In the genomic region with DNA sequence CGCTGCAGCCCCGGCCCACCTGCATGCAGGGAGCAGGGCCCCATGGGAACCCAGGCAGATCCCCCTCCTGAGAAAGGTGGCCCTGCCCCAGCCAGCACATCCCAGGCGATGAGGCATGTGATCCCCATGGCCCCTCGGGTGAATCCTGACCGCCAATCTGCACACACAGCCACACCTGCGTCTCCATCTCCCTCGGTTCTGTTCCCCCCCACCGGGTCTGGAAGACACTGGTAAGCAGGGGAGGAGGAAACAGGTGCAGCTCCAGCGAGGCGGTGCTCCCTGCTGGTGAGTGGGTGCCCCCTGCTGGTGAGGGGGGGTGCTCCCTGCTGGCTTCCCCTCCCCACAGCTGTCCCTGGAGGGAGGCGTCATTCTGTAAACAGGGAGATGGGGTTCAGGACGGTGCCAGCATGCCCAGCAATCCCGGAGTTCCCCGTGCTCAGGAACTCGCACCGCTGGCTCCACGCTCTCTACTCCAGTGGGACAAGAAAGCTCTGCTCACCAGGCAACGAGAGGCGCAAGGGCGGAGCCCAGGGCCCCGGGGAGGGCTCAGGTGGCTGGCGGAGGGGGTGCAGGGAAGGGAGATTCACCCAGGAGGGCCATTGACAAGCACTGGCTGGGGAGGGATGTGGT, we compare ENCODE assay signal across 8 cellular contexts. TPM values are rescaled to one million over a fixed set of nuclear protein-coding genes. Genes with fewer than 3 reads are reported as not detected.
DNase-seq lines count a peak whose midpoint lies in the region; ATAC-seq and TF ChIP-seq lines count a peak whose summit lies in the region.

No MANE protein-coding gene starts in this region.

- H2BK120ac ChIP-seq in mesendoderm (ENCODE audit: low read depth, low read length) = no peak overlapping the region

- H3K18ac ChIP-seq in mesendoderm (ENCODE audit: low read length) = no peak overlapping the region

- no peak overlapping the region for H3K23ac ChIP-seq in mesendoderm (ENCODE audit: low read length)

- ATAC-seq in HG03039 (IDR thresholded peaks at IDR 0.05; ENCODE audit: unreplicated experiment) = peak; percentile 52

- no peaks in the 10 kb centered on the region for H3K27me3 ChIP-seq in mesendoderm (ENCODE audit: insufficient read depth, low read length, poor library complexity)

- no peak overlapping the region for H3K4ac ChIP-seq in mesendoderm (ENCODE audit: low read depth, low read length)

- H3K4me3 ChIP-seq in GM12865 (ENCODE audit: low read depth, low read length) (no peak overlapping the region), mesendoderm (ENCODE audit: low read length) (no peak overlapping the region)

- H3K36me3 ChIP-seq in mesendoderm (ENCODE audit: control insufficient read depth, insufficient read depth, low read length) = no peaks in the 10 kb centered on the region

- peak; percentile 77 for TF ChIP-seq CTCF in GM12865 (IDR thresholded peaks at IDR 0.05; ENCODE audit: insufficient read depth, low read depth, low read length, missing control alignments)

- H3K9ac ChIP-seq in mesendoderm (ENCODE audit: low read length) = no peak overlapping the region

- H3K4me2 ChIP-seq in mesendoderm (ENCODE audit: low read length) = no peak overlapping the region

- H3K56ac ChIP-seq in mesendoderm (ENCODE audit: low read length) = no peak overlapping the region

- DNase-seq in GM12865 (ENCODE audit: low read depth) (peak; percentile 77), NCI-H460 (ENCODE audit: extremely low read depth, low read depth) (peak; percentile 58), mesendoderm (peak; percentile 55), NCI-H446 (lab: John Stamatoyannopoulos, UW) (no peak)
- DNase-seq in activated CD4-positive, alpha-beta T cell treated with anti-CD3 and anti-CD28 coated beads, Interleukin-2, amount 50 U/mL, for 48 hours = peak; percentile 78 to 82
- DNase-seq in effector CD4-positive, alpha-beta T cell = peak; percentile 72
- DNase-seq in stimulated activated CD8-positive, alpha-beta memory T cell treated with anti-CD3 and anti-CD28 coated beads, Interleukin-4, amount 100 ng/mL, for 48 hours = peak; percentile 85

- no peak overlapping the region for H2BK5ac ChIP-seq in mesendoderm (ENCODE audit: low read length)

- no peaks in the 10 kb centered on the region for H3K79me1 ChIP-seq in mesendoderm (ENCODE audit: low read length)

- H4K5ac ChIP-seq in mesendoderm (ENCODE audit: low read length) = no peak overlapping the region

- no peak overlapping the region for H3K27ac ChIP-seq in mesendoderm (ENCODE audit: low read depth, low read length)

- H3K79me2 ChIP-seq in mesendoderm (ENCODE audit: control insufficient read depth, insufficient read depth, low read length) = no peaks in the 10 kb centered on the region

- H3K4me1 ChIP-seq in mesendoderm (ENCODE audit: control insufficient read depth, low read depth, low read length) = peaks cover 4% of the 10 kb centered on the region

- H2AK5ac ChIP-seq in mesendoderm (ENCODE audit: low read length) = peak overlapping the region; percentile 18

- no CpG with 5 or more reads among the region's 22 CpGs for WGBS in mesendoderm (ENCODE audit: extremely low coverage, insufficient coverage, low lambda C conversion rate)

- no peak overlapping the region for H4K8ac ChIP-seq in mesendoderm (ENCODE audit: low read depth, low read length)

- no peak overlapping the region for H2BK15ac ChIP-seq in mesendoderm (replicated peaks; ENCODE audit: low read depth)

RNA-seq across cellular contexts. Expression of a gene that starts 28.4 kb away (rescaled TPM):
- total RNA-seq in NCI-H460 (2014; rRNA removed; shearing (Covaris generic)) = 7.2 and 9.0 TPM in 2 replicates
- 23.0 and 23.3 TPM in 2 replicates for polyA plus RNA-seq in NCI-H460 (2014; cell fraction: nucleus; rRNA removed)
- polyA plus RNA-seq in mesendoderm (2013, experiment 1 of 2) = 8.6 TPM
- polyA plus RNA-seq in mesendoderm (2013, experiment 2 of 2) = 8.4 TPM

Comparison
In these comparisons a context has a peak if more than half of its experiments do, and no peak if none do; other contexts are left out.
1. DNase-seq: peak in GM12865 (single experiment), NCI-H460 (single experiment), activated CD4-positive, alpha-beta T cell treated with anti-CD3 and anti-CD28 coated beads, Interleukin-2, amount 50 U/mL, for 48 hours (2 of 2), effector CD4-positive, alpha-beta T cell (single experiment), mesendoderm (single experiment) and stimulated activated CD8-positive, alpha-beta memory T cell treated with anti-CD3 and anti-CD28 coated beads, Interleukin-4, amount 100 ng/mL, for 48 hours (single experiment); none in NCI-H446 (0 of 2).